Comparison of ENCODE assay signal across 20 cellular contexts in the genomic region with DNA sequence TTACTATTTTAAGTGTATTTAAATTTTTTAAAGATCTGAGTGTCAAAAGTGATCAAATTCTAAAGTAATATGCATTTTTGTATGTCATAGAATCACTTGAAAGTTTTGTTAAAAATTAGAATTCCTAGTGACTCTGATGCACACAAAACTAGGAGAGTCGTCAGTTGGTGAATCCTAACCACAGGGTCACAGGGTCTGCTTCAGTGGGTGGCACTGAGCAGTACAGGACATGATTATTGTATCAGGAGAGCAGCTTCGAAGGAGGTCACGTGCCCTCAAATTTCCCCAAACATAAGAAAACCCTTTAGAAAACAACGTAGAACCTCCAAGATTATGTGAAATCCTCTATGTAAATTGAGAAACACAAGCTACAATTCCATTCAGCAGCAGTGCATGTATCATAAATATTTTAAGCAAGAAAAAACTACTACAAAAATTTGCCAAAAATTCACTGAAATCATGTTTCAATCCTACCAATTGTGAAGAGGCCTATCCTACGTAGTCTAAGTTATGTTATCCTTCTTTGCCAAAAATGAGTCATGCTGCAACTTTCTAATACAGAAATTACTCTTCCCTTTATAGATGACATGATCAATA.
DNase-seq lines count a peak whose midpoint lies in the region; ATAC-seq and TF ChIP-seq lines count a peak whose summit lies in the region.
"Had no signal": no experiment of that assay in that cellular context is flagged by ENCODE, and none has a peak within 500 bp of the region (broad histone marks: within the 10 kb centered on the region; RNA-seq: fewer than 3 reads in every experiment).

No MANE protein-coding gene starts in this region.

- H3K4me1 ChIP-seq in GM23248 (ENCODE audit: insufficient read depth) (peaks cover 40% of the 10 kb centered on the region), adipocyte (ENCODE audit: control insufficient read depth, insufficient read depth, low read length) (peaks cover 38% of the 10 kb centered on the region), fibroblast of lung (ENCODE audit: control insufficient read depth, extremely low read depth, insufficient read depth, low read length) (peaks cover 18% of the 10 kb centered on the region)

- H3K9me3 ChIP-seq in GM23248 (ENCODE audit: low read depth), result no peaks in the 10 kb centered on the region
- H3K9me3 ChIP-seq in adipocyte (ENCODE audit: control insufficient read depth, low read length), result peaks cover 2% of the 10 kb centered on the region
- no peaks in the 10 kb centered on the region for H3K9me3 ChIP-seq in fibroblast of lung (ENCODE audit: control insufficient read depth, insufficient read depth, low read depth, low read length)

- in situ Hi-C loops in GM23248 (cut with MboI), result no loop called here

- peaks cover under 1% of the 10 kb centered on the region for H3K9me3 Mint-ChIP-seq in osteocyte (ENCODE audit: unreplicated experiment)
- peaks cover 8 to 14% of the 10 kb centered on the region in 2 donors for H3K9me3 Mint-ChIP-seq in activated T-cell treated with anti-CD3 and anti-CD28 coated beads, Interleukin-2, amount 50 U/mL, for 72 hours

- no peaks in the 10 kb centered on the region for H3K9me2 ChIP-seq in GM23248 (ENCODE audit: insufficient read depth)

- ATAC-seq in HG03521 (IDR thresholded peaks at IDR 0.05; ENCODE audit: unreplicated experiment), result no peak
- no peak for ATAC-seq in HG02610 (IDR thresholded peaks at IDR 0.05; ENCODE audit: unreplicated experiment)
- no peak for ATAC-seq in activated T-cell treated with anti-CD3 and anti-CD28 coated beads, Interleukin-2, amount 50 U/mL, for 72 hours (replicated peaks in 1 of 2)
- ATAC-seq: HepG2 had no signal

- TF ChIP-seq CTCF in fibroblast of lung (conservative IDR thresholded peaks at IDR 0.05 in 1 of 2, IDR thresholded peaks at IDR 0.05 in 1 of 2; ENCODE audit: low read depth in 1 of 2, low read length in 2 of 2), result no peak
- no peak for TF ChIP-seq CTCF in osteocyte (IDR thresholded peaks at IDR 0.05)
- no peak for TF ChIP-seq CTCF in dorsolateral prefrontal cortex (IDR thresholded peaks at IDR 0.05 in 54 of 56, conservative IDR thresholded peaks at IDR 0.05 in 2 of 56; ENCODE audit: low read depth in 1 of 56, partially characterized antibody in 56 of 56)

- no peaks in the 10 kb centered on the region for H3K27me3 Mint-ChIP-seq in osteocyte (ENCODE audit: unreplicated experiment)
- H3K27me3 Mint-ChIP-seq in activated T-cell treated with anti-CD3 and anti-CD28 coated beads, Interleukin-2, amount 50 U/mL, for 72 hours (ENCODE audit: low read depth), result no peaks in the 10 kb centered on the region
- H3K27me3 Mint-ChIP-seq: B cell had no signal

- DNase-seq in GM23248, result peak; percentile 27
- peak; percentile 68 for DNase-seq in adipocyte (ENCODE audit: low read depth)
- peak; percentile 52 to 63 for DNase-seq in fibroblast of lung (ENCODE audit: low read depth in 2 of 2)
- DNase-seq in osteocyte (ENCODE audit: extremely low spot score, unreplicated experiment), result no peak
- no peak for DNase-seq in dorsolateral prefrontal cortex
- DNase-seq in activated T-cell treated with anti-CD3 and anti-CD28 coated beads, Interleukin-2, amount 50 U/mL, for 72 hours, result no peak
- DNase-seq: ACHN, GOT3, KG1, MV-4-11, NCI-H1694 treated with DMSO at 0.1 percent for 48 hours, NCI-H2227 treated with DMSO at 0.1 percent for 48 hours, NCI-H524, NCI-H82, OCI-M1 had no signal

- H3K9ac ChIP-seq in GM23248, result no peak overlapping the region
- H3K9ac ChIP-seq in adipocyte (ENCODE audit: low read length), result peak overlapping the region; percentile 23
- H3K9ac ChIP-seq in fibroblast of lung (ENCODE audit: insufficient read depth, low read length), result no peak overlapping the region

- no peak overlapping the region for H3K4me3 ChIP-seq in GM23248
- no peak overlapping the region for H3K4me3 ChIP-seq in adipocyte (ENCODE audit: low read length)
- no peak overlapping the region for H3K4me3 ChIP-seq in fibroblast of lung (replicated peaks in 1 of 4; ENCODE audit: control extremely low read depth in 1 of 4, insufficient read depth in 1 of 4, low read depth in 3 of 4, low read length in 4 of 4)
- no peak overlapping the region for H3K4me3 ChIP-seq in dorsolateral prefrontal cortex

- no peak overlapping the region for H3K4me3 Mint-ChIP-seq in osteocyte (ENCODE audit: unreplicated experiment)
- H3K4me3 Mint-ChIP-seq in activated T-cell treated with anti-CD3 and anti-CD28 coated beads, Interleukin-2, amount 50 U/mL, for 72 hours, result no peak overlapping the region
- H3K4me3 Mint-ChIP-seq: B cell had no signal

- peaks cover 36% of the 10 kb centered on the region for H3F3A ChIP-seq in GM23248 (ENCODE audit: insufficient read depth)

- H3K27me3 ChIP-seq in GM23248 (replicated peaks; ENCODE audit: insufficient read depth) (no peaks in the 10 kb centered on the region), adipocyte (replicated peaks; ENCODE audit: control insufficient read depth, insufficient read depth, low read length) (no peaks in the 10 kb centered on the region), fibroblast of lung (ENCODE audit: control insufficient read depth, insufficient read depth, low read length) (no peaks in the 10 kb centered on the region), dorsolateral prefrontal cortex (no peaks in the 10 kb centered on the region)

- no peaks in the 10 kb centered on the region for H3K36me3 Mint-ChIP-seq in osteocyte (ENCODE audit: unreplicated experiment)
- H3K36me3 Mint-ChIP-seq in activated T-cell treated with anti-CD3 and anti-CD28 coated beads, Interleukin-2, amount 50 U/mL, for 72 hours (ENCODE audit: insufficient read depth in 2 of 2), result no peaks in the 10 kb centered on the region

- H3K4me2 ChIP-seq in GM23248 (ENCODE audit: unreplicated experiment), result no peak overlapping the region
- H3K4me2 ChIP-seq in fibroblast of lung (ENCODE audit: extremely low read depth, insufficient read depth, low read length), result no peak overlapping the region

- H3K36me3 ChIP-seq in GM23248 (ENCODE audit: low read depth), result no peaks in the 10 kb centered on the region
- H3K36me3 ChIP-seq in adipocyte (ENCODE audit: control insufficient read depth, insufficient read depth, low read length, severe bottlenecking), result no peaks in the 10 kb centered on the region
- no peaks in the 10 kb centered on the region for H3K36me3 ChIP-seq in fibroblast of lung (ENCODE audit: control insufficient read depth, insufficient read depth, low read length)

- H3K79me2 ChIP-seq in GM23248 (ENCODE audit: insufficient read depth) (no peaks in the 10 kb centered on the region), fibroblast of lung (ENCODE audit: control insufficient read depth, insufficient read depth, low read length) (no peaks in the 10 kb centered on the region)

- WGBS in GM23248 (ENCODE audit: low coverage in 1 of 2, low lambda C conversion rate in 2 of 2, missing lambda C conversion rate in 2 of 2), 2 experiments, result 89 to 92% methylated on average over 5 of the region's 5 CpGs

- H3K27ac ChIP-seq in GM23248 (no peak overlapping the region), fibroblast of lung (ENCODE audit: insufficient read depth, low read length) (no peak overlapping the region), dorsolateral prefrontal cortex (no peak overlapping the region)
- H3K27ac ChIP-seq: RWPE1 had no signal

- peaks cover 42% of the 10 kb centered on the region for H3K4me1 Mint-ChIP-seq in osteocyte (ENCODE audit: unreplicated experiment)
- H3K4me1 Mint-ChIP-seq in activated T-cell treated with anti-CD3 and anti-CD28 coated beads, Interleukin-2, amount 50 U/mL, for 72 hours (ENCODE audit: low read depth), result no peaks in the 10 kb centered on the region
- H3K4me1 Mint-ChIP-seq: B cell had no signal

- H4K20me1 ChIP-seq in GM23248 (ENCODE audit: insufficient read depth) (no peaks in the 10 kb centered on the region), fibroblast of lung (ENCODE audit: control insufficient read depth, extremely low read depth, insufficient read depth, low read length) (no peaks in the 10 kb centered on the region)

- peak overlapping the region; percentile 44 for H3K27ac Mint-ChIP-seq in osteocyte (ENCODE audit: unreplicated experiment)
- H3K27ac Mint-ChIP-seq in activated T-cell treated with anti-CD3 and anti-CD28 coated beads, Interleukin-2, amount 50 U/mL, for 72 hours, result no peak overlapping the region
- H3K27ac Mint-ChIP-seq: B cell had no signal

- intact Hi-C loops in dorsolateral prefrontal cortex (cut with DNase I), result no loop called here

- H2AFZ ChIP-seq in GM23248, result no peak overlapping the region
- H2AFZ ChIP-seq in fibroblast of lung (ENCODE audit: low read length), result no peak overlapping the region

Comparison
In these comparisons a context has a peak if more than half of its experiments do, and no peak if none do; other contexts are left out.
1. DNase-seq: peak in GM23248 (single experiment), adipocyte (single experiment) and fibroblast of lung (2 of 2); none in osteocyte (single experiment), dorsolateral prefrontal cortex (0 of 10) and activated T-cell treated with anti-CD3 and anti-CD28 coated beads, Interleukin-2, amount 50 U/mL, for 72 hours (0 of 2).